8 cellular contexts compared by ENCODE assay signal in genomic region chr3:150760431-150761200, GRCh38. TPM values are rescaled to one million over a fixed set of nuclear protein-coding genes. Genes with fewer than 3 reads are reported as not detected.
DNase-seq lines count a peak whose midpoint lies in the region; ATAC-seq lines count a peak whose summit lies in the region.

No MANE protein-coding gene starts in this region.

- ATAC-seq in activated CD4-positive, CD25-positive, alpha-beta regulatory T cell treated with anti-CD3 and anti-CD28 coated beads, Interleukin-2, amount 50 U/mL, for 24 hours: peak; percentile 25 to 36
- ATAC-seq in HG03097 (IDR thresholded peaks at IDR 0.05; ENCODE audit: low FRiP score, unreplicated experiment) (peak; percentile 16), left lobe of liver (no peak)

- no peak for DNase-seq in activated CD4-positive, CD25-positive, alpha-beta regulatory T cell treated with anti-CD3 and anti-CD28 coated beads, Interleukin-2, amount 50 U/mL, for 72 hours
- DNase-seq in activated CD4-positive, alpha-beta T cell treated with anti-CD3 and anti-CD28 coated beads, Interleukin-2, amount 10 ng/mL, durations not matched to agents 7 days and 5 days: peak; percentile 36
- peak; percentile 39 for DNase-seq in fibroblast of peridontal ligament (ENCODE audit: extremely low read depth)
- peak; percentile 70 for DNase-seq in stimulated activated CD4-positive, alpha-beta T cell treated with anti-CD3 and anti-CD28 coated beads, Interleukin-1b, Interleukin-23, amount 100 ng/mL, for 48 hours
- no peak for DNase-seq in left lobe of liver (ENCODE audit: low spot score)
- no peak for DNase-seq in NCI-H446 (lab: John Stamatoyannopoulos, UW)

- H3K27me3 Mint-ChIP-seq in activated CD4-positive, alpha-beta T cell treated with anti-CD3 and anti-CD28 coated beads, Interleukin-2, amount 10 ng/mL, durations not matched to agents 7 days and 5 days: no peaks in the 10 kb centered on the region

- peak overlapping the region; percentile 99 for H3K27ac Mint-ChIP-seq in activated CD4-positive, alpha-beta T cell treated with anti-CD3 and anti-CD28 coated beads, Interleukin-2, amount 10 ng/mL, durations not matched to agents 7 days and 5 days

- H3K4me3 Mint-ChIP-seq in activated CD4-positive, alpha-beta T cell treated with anti-CD3 and anti-CD28 coated beads, Interleukin-2, amount 10 ng/mL, durations not matched to agents 7 days and 5 days: peak overlapping the region; percentile 93

- no peaks in the 10 kb centered on the region for H3K9me3 Mint-ChIP-seq in activated CD4-positive, alpha-beta T cell treated with anti-CD3 and anti-CD28 coated beads, Interleukin-2, amount 10 ng/mL, durations not matched to agents 7 days and 5 days

- POLR2A ChIA-PET in activated CD4-positive, alpha-beta T cell treated with anti-CD3 and anti-CD28 coated beads, Interleukin-2, amount 10 ng/mL, durations not matched to agents 7 days and 5 days (lab: Charles Lee): no interaction called here

- H3K4me1 Mint-ChIP-seq in activated CD4-positive, alpha-beta T cell treated with anti-CD3 and anti-CD28 coated beads, Interleukin-2, amount 10 ng/mL, durations not matched to agents 7 days and 5 days: peaks cover 60% of the 10 kb centered on the region

- CTCF ChIA-PET in activated CD4-positive, alpha-beta T cell treated with anti-CD3 and anti-CD28 coated beads, Interleukin-2, amount 10 ng/mL, durations not matched to agents 7 days and 5 days (lab: Charles Lee): interaction anchor here (0.6 to 5.5 kb wide), 6 partner anchors 11 to 237 kb away, joined by 3 to 61 read pairs (median 6); no protein-coding TSS in a partner anchor

- H3K36me3 Mint-ChIP-seq in activated CD4-positive, alpha-beta T cell treated with anti-CD3 and anti-CD28 coated beads, Interleukin-2, amount 10 ng/mL, durations not matched to agents 7 days and 5 days (ENCODE audit: low read depth): peaks cover 53% of the 10 kb centered on the region

RNA-seq across cellular contexts. Expression of gene SIAH2, which starts 2.4 kb away (rescaled TPM):
- total RNA-seq in activated CD4-positive, alpha-beta T cell treated with anti-CD3 and anti-CD28 coated beads, Interleukin-2, amount 10 ng/mL, durations not matched to agents 7 days and 5 days: 10 to 100 TPM; 30.9 to 40.8 TPM
- total RNA-seq in left lobe of liver: 39.5 TPM

RNA-seq across cellular contexts. Expression of gene ERICH6, which starts 56.9 kb away (rescaled TPM):
- under 1 TPM; 0.50 to 0.81 TPM for total RNA-seq in activated CD4-positive, alpha-beta T cell treated with anti-CD3 and anti-CD28 coated beads, Interleukin-2, amount 10 ng/mL, durations not matched to agents 7 days and 5 days
- not detected for total RNA-seq in left lobe of liver

Comparison
In these comparisons a context has a peak if more than half of its experiments do, and no peak if none do; other contexts are left out.
1. DNase-seq: peak in activated CD4-positive, alpha-beta T cell treated with anti-CD3 and anti-CD28 coated beads, Interleukin-2, amount 10 ng/mL, durations not matched to agents 7 days and 5 days (single experiment), fibroblast of peridontal ligament (single experiment) and stimulated activated CD4-positive, alpha-beta T cell treated with anti-CD3 and anti-CD28 coated beads, Interleukin-1b, Interleukin-23, amount 100 ng/mL, for 48 hours (single experiment); none in activated CD4-positive, CD25-positive, alpha-beta regulatory T cell treated with anti-CD3 and anti-CD28 coated beads, Interleukin-2, amount 50 U/mL, for 72 hours (single experiment), left lobe of liver (single experiment) and NCI-H446 (0 of 2).